15 cellular contexts compared by ENCODE assay signal in genomic region chr14:61381589-61381988, GRCh38.
A peak's percentile ranks its signal among the peaks of the same experiment; 100 is the strongest.
DNase-seq lines count a peak whose midpoint lies in the region; ATAC-seq and TF ChIP-seq lines count a peak whose summit lies in the region.
"Had no signal": no experiment of that assay in that cellular context is flagged by ENCODE, and none has a peak within 500 bp of the region (broad histone marks: within the 10 kb centered on the region; RNA-seq: fewer than 3 reads in every experiment).

No MANE protein-coding gene starts in this region.

- H3K4me3 ChIP-seq in spleen: no peak overlapping the region
- H3K4me3 ChIP-seq: ascending aorta, ovary, SJSA1, tibial artery had no signal

- H3K27ac ChIP-seq in epithelial cell of prostate (peak overlapping the region; percentile 2), spleen (peak overlapping the region in 6 of 8 donors; percentile 26 to 86 (median 52))
- H3K27ac ChIP-seq: ascending aorta, ovary, SJSA1, tibial artery had no signal

- no peak for ATAC-seq in activated CD8-positive, alpha-beta memory T cell treated with anti-CD3 and anti-CD28 coated beads, Interleukin-2, amount 10 ng/mL, durations not matched to agents 7 days and 5 days
- ATAC-seq in GM18907 (IDR thresholded peaks at IDR 0.05; ENCODE audit: unreplicated experiment): no peak
- no peak for ATAC-seq in HG03025 (IDR thresholded peaks at IDR 0.05; ENCODE audit: low FRiP score, unreplicated experiment)

- no peak for TF ChIP-seq CTCF in spleen (IDR thresholded peaks at IDR 0.05 in 8 of 11, conservative IDR thresholded peaks at IDR 0.05 in 3 of 11)

- intact Hi-C loops in spleen (cut with DNase I; ENCODE audit: low total_unique reads): no loop called here

- CTCF ChIA-PET in activated CD8-positive, alpha-beta memory T cell treated with anti-CD3 and anti-CD28 coated beads, Interleukin-2, amount 10 ng/mL, durations not matched to agents 7 days and 5 days (lab: Charles Lee): interaction anchor here (1.1 to 2.3 kb wide), 3 partner anchors 10 to 50 kb away, joined by 3 to 8 read pairs (median 5); no protein-coding TSS in a partner anchor

- TF ChIP-seq POLR2A in spleen (IDR thresholded peaks at IDR 0.05): no peak

- DNase-seq in activated CD8-positive, alpha-beta memory T cell treated with anti-CD3 and anti-CD28 coated beads, Interleukin-2, amount 10 ng/mL, durations not matched to agents 7 days and 5 days: no peak
- DNase-seq in activated CD8-positive, alpha-beta memory T cell treated with anti-CD3 and anti-CD28 coated beads, Interleukin-2, amount 50 U/mL, for 4 hours: no peak
- peak; percentile 10 to 76 for DNase-seq in NCI-H446 (lab: John Stamatoyannopoulos, UW)
- peak; percentile 24 for DNase-seq in epithelial cell of prostate (ENCODE audit: low read depth, low spot score)
- DNase-seq in spleen: peak; percentile 73
- no peak for DNase-seq in NCI-H1930 (lab: John Stamatoyannopoulos, UW)
- DNase-seq: activated CD8-positive, alpha-beta memory T cell treated with anti-CD3 and anti-CD28 coated beads, Interleukin-2, amount 50 U/mL, for 48 hours; Calu3; NCI-H146; ovary; tibial artery had no signal

- H3K27ac Mint-ChIP-seq in activated CD8-positive, alpha-beta memory T cell treated with anti-CD3 and anti-CD28 coated beads, Interleukin-2, amount 10 ng/mL, durations not matched to agents 7 days and 5 days: peak overlapping the region; percentile 65

- H3K9me3 ChIP-seq in spleen: peaks cover 0 to 7% (median 4%) of the 10 kb centered on the region in 8 donors
- H3K9me3 ChIP-seq: ovary, SJSA1 had no signal

- no peaks in the 10 kb centered on the region for H3K9me3 Mint-ChIP-seq in activated CD8-positive, alpha-beta memory T cell treated with anti-CD3 and anti-CD28 coated beads, Interleukin-2, amount 10 ng/mL, durations not matched to agents 7 days and 5 days (ENCODE audit: low read depth)

- H3K27me3 ChIP-seq in spleen (replicated peaks in 1 of 7): no peaks in the 10 kb centered on the region
- H3K27me3 ChIP-seq: ascending aorta, ovary, SJSA1, tibial artery had no signal

- peaks cover 29% of the 10 kb centered on the region for H3K36me3 Mint-ChIP-seq in activated CD8-positive, alpha-beta memory T cell treated with anti-CD3 and anti-CD28 coated beads, Interleukin-2, amount 10 ng/mL, durations not matched to agents 7 days and 5 days

- no peaks in the 10 kb centered on the region for H3K36me3 ChIP-seq in spleen
- H3K36me3 ChIP-seq: ascending aorta, ovary, SJSA1, tibial artery had no signal

- no peaks in the 10 kb centered on the region for H3K27me3 Mint-ChIP-seq in activated CD8-positive, alpha-beta memory T cell treated with anti-CD3 and anti-CD28 coated beads, Interleukin-2, amount 10 ng/mL, durations not matched to agents 7 days and 5 days

- WGBS in spleen, 5 donors: 84 to 91% (median 88%) methylated on average over 7 to 9 of the region's 9 CpGs

- peak overlapping the region; percentile 27 for H3K4me3 Mint-ChIP-seq in activated CD8-positive, alpha-beta memory T cell treated with anti-CD3 and anti-CD28 coated beads, Interleukin-2, amount 10 ng/mL, durations not matched to agents 7 days and 5 days

- peaks cover 3 to 96% (median 33%) of the 10 kb centered on the region in 6 donors for H3K4me1 ChIP-seq in spleen
- H3K4me1 ChIP-seq: ascending aorta, tibial artery had no signal

- peaks cover 8% of the 10 kb centered on the region for H3K4me1 Mint-ChIP-seq in activated CD8-positive, alpha-beta memory T cell treated with anti-CD3 and anti-CD28 coated beads, Interleukin-2, amount 10 ng/mL, durations not matched to agents 7 days and 5 days

Comparison
In these comparisons a context has a peak if more than half of its experiments do, and no peak if none do; other contexts are left out.
1. DNase-seq: peak in NCI-H446 (2 of 2), epithelial cell of prostate (single experiment) and spleen (single experiment); none in activated CD8-positive, alpha-beta memory T cell treated with anti-CD3 and anti-CD28 coated beads, Interleukin-2, amount 10 ng/mL, durations not matched to agents 7 days and 5 days (single experiment), activated CD8-positive, alpha-beta memory T cell treated with anti-CD3 and anti-CD28 coated beads, Interleukin-2, amount 50 U/mL, for 4 hours (single experiment) and NCI-H1930 (0 of 2).